8 cellular contexts compared by ENCODE assay signal in genomic region chr1:186482661-186483255, GRCh38. TPM values are rescaled to one million over a fixed set of nuclear protein-coding genes. Genes with fewer than 3 reads are reported as not detected.
DNase-seq lines count a peak whose midpoint lies in the region; ATAC-seq and TF ChIP-seq lines count a peak whose summit lies in the region.

No MANE protein-coding gene starts in this region.

- H3K27me3 Mint-ChIP-seq in HFFc6 (ENCODE audit: insufficient read depth) = no peaks in the 10 kb centered on the region

- intact Hi-C loops in left colon (cut with DNase I, micrococcal nuclease) = loop anchor here in 1 of 2 donors (10.0 kb wide), 2 partner anchors 232 to 512 kb away; no protein-coding TSS in a partner anchor

- H3K27ac Mint-ChIP-seq in HFFc6 = no peak overlapping the region

- ATAC-seq in left colon = peak; percentile 52

- H3K4me3 ChIP-seq in cardiac fibroblast (replicated peaks in 1 of 2; ENCODE audit: low read depth in 2 of 2, low read length in 2 of 2) = no peak overlapping the region

- H3K4me3 Mint-ChIP-seq in HFFc6 = no peak overlapping the region

- TF ChIP-seq CTCF in HFFc6 (IDR thresholded peaks at IDR 0.05) = peak; percentile 96
- peak; percentile 95 for TF ChIP-seq CTCF in cardiac fibroblast (IDR thresholded peaks at IDR 0.05; ENCODE audit: low read depth, low read length)

- peaks cover 63% of the 10 kb centered on the region for H3K4me1 Mint-ChIP-seq in HFFc6 (ENCODE audit: low read depth)

- DNase-seq in SIG-M5 treated with dmso at 0.1 percent for 504 hours (lab: John Stamatoyannopoulos, UW; ENCODE audit: unreplicated experiment) (peak; percentile 65), SIG-M5 (lab: John Stamatoyannopoulos, UW) (no peak), HFFc6 (peak; percentile 58), NCI-H1048 (lab: John Stamatoyannopoulos, UW) (peak; percentile 53), T1000 (lab: John Stamatoyannopoulos, UW) (peak; percentile 55), cardiac fibroblast (ENCODE audit: low read depth in 2 of 2) (peak; percentile 85 to 87), left colon (peak; percentile 24 to 35)
- peak; percentile 6 to 32 (median 16) for DNase-seq in stimulated activated CD4-positive, alpha-beta T cell treated with anti-CD3 and anti-CD28 coated beads, TNF-alpha, amount 100 ng/mL, for 48 hours (ENCODE audit: low read depth in 3 of 3)

- H3K36me3 Mint-ChIP-seq in HFFc6 (ENCODE audit: low read depth) = no peaks in the 10 kb centered on the region

- no peaks in the 10 kb centered on the region for H3K9me3 Mint-ChIP-seq in HFFc6

RNA-seq across cellular contexts. Expression of gene PDC, which starts 21.8 kb away (rescaled TPM):
- under 1 TPM in 2 of 6 experiments, not detected in 4; 0.17 TPM for total RNA-seq in HFFc6 (2021; fragmentation: NEBNext Ultra II Directional; extraction: Animal tissue kit (Norgen Biotek cat#: 25700))
- total RNA-seq in left colon = not detected
